10 cellular contexts compared by ENCODE assay signal in the genomic region with DNA sequence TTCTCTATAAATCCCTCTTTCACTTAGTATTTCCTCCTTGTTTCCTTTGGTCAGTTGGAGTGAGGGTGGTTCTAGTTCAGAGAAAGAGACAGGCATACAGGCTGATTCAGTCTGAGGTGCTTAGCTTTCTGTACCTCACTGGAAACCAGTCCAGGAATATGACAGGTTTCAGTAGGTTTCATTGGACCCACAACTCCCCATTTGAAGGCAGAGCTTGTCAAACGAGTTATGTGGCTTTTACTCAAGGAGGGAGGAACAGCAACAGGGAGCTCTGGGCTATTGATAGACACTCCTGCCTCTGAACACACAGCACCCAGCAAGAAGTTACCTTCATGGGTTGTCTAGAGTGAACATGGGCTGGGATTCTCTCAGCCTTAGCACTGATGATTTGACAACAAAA. TPM values are rescaled to one million over a fixed set of nuclear protein-coding genes. Genes with fewer than 3 reads are reported as not detected.
DNase-seq lines count a peak whose midpoint lies in the region; ATAC-seq and TF ChIP-seq lines count a peak whose summit lies in the region.
"Had no signal": no experiment of that assay in that cellular context is flagged by ENCODE, and none has a peak within 500 bp of the region (broad histone marks: within the 10 kb centered on the region; RNA-seq: fewer than 3 reads in every experiment).

No MANE protein-coding gene starts in this region.

- no peak for ATAC-seq in stimulated activated memory B cell treated with anti-CD40 and anti-IgM and Interleukin-4, amounts not matched to agents 10 μg/mL and 1 μg/mL and 100 μg/mL, for 72 hours
- ATAC-seq in HG03159 (IDR thresholded peaks at IDR 0.05; ENCODE audit: unreplicated experiment): no peak
- ATAC-seq: CD8-positive, alpha-beta T cell; stimulated activated naive CD8-positive, alpha-beta T cell treated with anti-CD3 and anti-CD28 coated beads, Interleukin-15, amount 100 ng/mL, for 72 hours had no signal

- H3K27ac Mint-ChIP-seq in neural crest cell (ENCODE audit: unreplicated experiment): peak overlapping the region; percentile 52
- no peak overlapping the region for H3K27ac Mint-ChIP-seq in stimulated activated memory B cell treated with anti-CD40 and anti-IgM and Interleukin-4, amounts not matched to agents 10 μg/mL and 1 μg/mL and 100 μg/mL, for 72 hours
- H3K27ac Mint-ChIP-seq: CD8-positive, alpha-beta T cell; stimulated activated naive CD8-positive, alpha-beta T cell treated with anti-CD3 and anti-CD28 coated beads, Interleukin-15, amount 100 ng/mL, for 72 hours had no signal

- H3K9me3 Mint-ChIP-seq in neural crest cell: no peaks in the 10 kb centered on the region
- no peaks in the 10 kb centered on the region for H3K9me3 Mint-ChIP-seq in stimulated activated memory B cell treated with anti-CD40 and anti-IgM and Interleukin-4, amounts not matched to agents 10 μg/mL and 1 μg/mL and 100 μg/mL, for 72 hours
- H3K9me3 Mint-ChIP-seq: CD8-positive, alpha-beta T cell; stimulated activated naive CD8-positive, alpha-beta T cell treated with anti-CD3 and anti-CD28 coated beads, Interleukin-15, amount 100 ng/mL, for 72 hours had no signal

- no peaks in the 10 kb centered on the region for H3K36me3 Mint-ChIP-seq in neural crest cell (ENCODE audit: low read depth)
- H3K36me3 Mint-ChIP-seq in stimulated activated memory B cell treated with anti-CD40 and anti-IgM and Interleukin-4, amounts not matched to agents 10 μg/mL and 1 μg/mL and 100 μg/mL, for 72 hours: peaks cover 14% of the 10 kb centered on the region

- no peaks in the 10 kb centered on the region for H3K27me3 Mint-ChIP-seq in neural crest cell (ENCODE audit: low read depth)
- H3K27me3 Mint-ChIP-seq in stimulated activated memory B cell treated with anti-CD40 and anti-IgM and Interleukin-4, amounts not matched to agents 10 μg/mL and 1 μg/mL and 100 μg/mL, for 72 hours: no peaks in the 10 kb centered on the region

- H3K4me1 Mint-ChIP-seq in neural crest cell: peaks cover 74% of the 10 kb centered on the region
- peaks cover 69% of the 10 kb centered on the region for H3K4me1 Mint-ChIP-seq in stimulated activated memory B cell treated with anti-CD40 and anti-IgM and Interleukin-4, amounts not matched to agents 10 μg/mL and 1 μg/mL and 100 μg/mL, for 72 hours

- H3K9me3 ChIP-seq in duodenal mucosa (ENCODE audit: control insufficient read depth in 1 of 2, low read length in 2 of 2): no peaks in the 10 kb centered on the region

- no peak overlapping the region for H3K4me3 Mint-ChIP-seq in neural crest cell
- H3K4me3 Mint-ChIP-seq in stimulated activated memory B cell treated with anti-CD40 and anti-IgM and Interleukin-4, amounts not matched to agents 10 μg/mL and 1 μg/mL and 100 μg/mL, for 72 hours: no peak overlapping the region
- H3K4me3 Mint-ChIP-seq: CD8-positive, alpha-beta T cell; stimulated activated naive CD8-positive, alpha-beta T cell treated with anti-CD3 and anti-CD28 coated beads, Interleukin-15, amount 100 ng/mL, for 72 hours had no signal

- H3K4me3 ChIP-seq in LNCaP clone FGC (ENCODE audit: low read depth, low read length) (peak overlapping the region; percentile 8; the same call in 1 of the 2 replicates), duodenal mucosa (ENCODE audit: low read depth in 1 of 2, low read length in 2 of 2) (peak overlapping the region in 1 of 2 donors; percentile 8)

- peaks cover 4 to 16% of the 10 kb centered on the region in 2 donors for H3K36me3 ChIP-seq in duodenal mucosa (ENCODE audit: control insufficient read depth in 1 of 2, insufficient read depth in 2 of 2, low read length in 2 of 2)

- H3K4me1 ChIP-seq in duodenal mucosa (ENCODE audit: control insufficient read depth in 1 of 2, insufficient read depth in 2 of 2, low read length in 2 of 2): peaks cover 88 to 93% of the 10 kb centered on the region in 2 donors

- DNase-seq in LNCaP clone FGC (ENCODE audit: low read depth) (peak; percentile 95), neural crest cell (ENCODE audit: low read depth, low spot score) (no peak)
- no peak for DNase-seq in activated CD8-positive, alpha-beta memory T cell treated with anti-CD3 and anti-CD28 coated beads, Interleukin-2, amount 50 U/mL, for 48 hours
- no peak for DNase-seq in stimulated activated CD4-positive, alpha-beta T cell treated with anti-CD3 and anti-CD28 coated beads, Interleukin-1b, Interleukin-23, amount 100 ng/mL, for 48 hours
- DNase-seq: stimulated activated naive CD8-positive, alpha-beta T cell treated with anti-CD3 and anti-CD28 coated beads, Interleukin-15, amount 100 ng/mL, for 72 hours had no signal

- H3K27me3 ChIP-seq in duodenal mucosa (ENCODE audit: control insufficient read depth in 1 of 2, insufficient read depth in 2 of 2, low read length in 2 of 2): no peaks in the 10 kb centered on the region

- TF ChIP-seq CTCF in 22Rv1 (IDR thresholded peaks at IDR 0.05) (no peak), LNCaP clone FGC (IDR thresholded peaks at IDR 0.05; ENCODE audit: control insufficient read depth, extremely low read depth, insufficient read depth) (no peak), neural crest cell (conservative IDR thresholded peaks at IDR 0.05) (no peak)

- peak overlapping the region; percentile 90 for H3K27ac ChIP-seq in 22Rv1
- peak overlapping the region; percentile 69 for H3K27ac ChIP-seq in duodenal mucosa (ENCODE audit: low read depth, low read length)

- H3K9ac ChIP-seq in duodenal mucosa (ENCODE audit: low read depth in 1 of 2, low read length in 2 of 2): no peak overlapping the region

RNA-seq across cellular contexts. Expression of a gene that starts 14.5 kb away (rescaled TPM):
- total RNA-seq in neural crest cell: 324 and 335 TPM in 2 replicates

RNA-seq across cellular contexts. Expression of a gene that starts 43.0 kb away (rescaled TPM):
- 255 TPM in 2 replicates for total RNA-seq in neural crest cell

RNA-seq across cellular contexts. Expression of a gene that starts 44.2 kb away (rescaled TPM):
- 1.5 and 3.4 TPM in 2 replicates for total RNA-seq in neural crest cell
